ENCODE assay signal across 22 cellular contexts in the genomic region with DNA sequence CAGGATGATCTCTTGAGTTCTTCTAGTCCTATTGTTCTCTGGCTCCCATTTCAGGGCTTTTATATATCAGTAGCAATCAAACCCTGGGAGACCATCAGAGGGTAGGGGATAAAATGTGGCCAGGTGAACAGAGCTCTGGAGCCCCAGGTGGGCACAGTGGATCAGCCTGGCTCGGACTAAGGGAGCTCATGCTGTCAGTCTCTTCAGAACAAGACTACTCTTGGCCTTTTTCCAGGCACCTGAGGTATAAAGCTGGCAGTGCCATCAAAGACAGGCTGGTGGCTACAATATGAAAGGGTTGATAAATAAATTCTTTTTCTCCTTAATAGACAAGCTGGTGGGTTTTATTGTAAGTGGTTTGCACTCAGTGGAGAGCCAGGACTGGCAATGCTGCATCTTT.
"Had no signal": no experiment of that assay in that cellular context is flagged by ENCODE, and none has a peak within 500 bp of the region (broad histone marks: within the 10 kb centered on the region; RNA-seq: fewer than 3 reads in every experiment).

No MANE protein-coding gene starts in this region.

- H3K4me2 ChIP-seq: neural progenitor cell had no signal

- FAIRE-seq: frontal cortex had no signal

- H3K36me3 ChIP-seq: heart left ventricle, neural progenitor cell, ovary, right atrium auricular region, sigmoid colon, stomach, thoracic aorta, transverse colon had no signal

- H3K4me1 ChIP-seq: heart left ventricle, neural progenitor cell, right atrium auricular region, sigmoid colon, stomach, transverse colon had no signal

- ATAC-seq: heart left ventricle; left colon; left ventricle myocardium superior; natural killer cell treated with Interleukin-12 subunit alpha and Interleukin-12 subunit beta and Interleukin-15 and Interleukin-18, amount 100 ng/mL, for 72 hours had no signal

- H2AFZ ChIP-seq: neural progenitor cell had no signal

- H3K9me3 ChIP-seq: heart left ventricle, ovary, right atrium auricular region, sigmoid colon, stomach, thoracic aorta, transverse colon had no signal

- H3K27ac ChIP-seq: heart left ventricle, neural progenitor cell, ovary, right atrium auricular region, sigmoid colon, skin epidermis, stomach, thoracic aorta, transverse colon had no signal

- DNase-seq: dermis blood vessel endothelial cell; effector CD4-positive, alpha-beta T cell; heart left ventricle; hippocampal formation; left colon; left ventricle myocardium superior; mesenchymal stem cell; midbrain; nucleus accumbens; ovary; sigmoid colon; stimulated activated CD4-positive, alpha-beta T cell treated with anti-CD3 and anti-CD28 coated beads, Interleukin-2, amount 100 ng/mL, for 24 hours; stimulated activated naive CD4-positive, alpha-beta T cell; stomach; transverse colon had no signal

- H3K4me3 ChIP-seq: heart left ventricle, lung, neural progenitor cell, ovary, right atrium auricular region, sigmoid colon, skin epidermis, stomach, thoracic aorta, transverse colon had no signal
